10 cellular contexts compared by ENCODE assay signal in the genomic region with DNA sequence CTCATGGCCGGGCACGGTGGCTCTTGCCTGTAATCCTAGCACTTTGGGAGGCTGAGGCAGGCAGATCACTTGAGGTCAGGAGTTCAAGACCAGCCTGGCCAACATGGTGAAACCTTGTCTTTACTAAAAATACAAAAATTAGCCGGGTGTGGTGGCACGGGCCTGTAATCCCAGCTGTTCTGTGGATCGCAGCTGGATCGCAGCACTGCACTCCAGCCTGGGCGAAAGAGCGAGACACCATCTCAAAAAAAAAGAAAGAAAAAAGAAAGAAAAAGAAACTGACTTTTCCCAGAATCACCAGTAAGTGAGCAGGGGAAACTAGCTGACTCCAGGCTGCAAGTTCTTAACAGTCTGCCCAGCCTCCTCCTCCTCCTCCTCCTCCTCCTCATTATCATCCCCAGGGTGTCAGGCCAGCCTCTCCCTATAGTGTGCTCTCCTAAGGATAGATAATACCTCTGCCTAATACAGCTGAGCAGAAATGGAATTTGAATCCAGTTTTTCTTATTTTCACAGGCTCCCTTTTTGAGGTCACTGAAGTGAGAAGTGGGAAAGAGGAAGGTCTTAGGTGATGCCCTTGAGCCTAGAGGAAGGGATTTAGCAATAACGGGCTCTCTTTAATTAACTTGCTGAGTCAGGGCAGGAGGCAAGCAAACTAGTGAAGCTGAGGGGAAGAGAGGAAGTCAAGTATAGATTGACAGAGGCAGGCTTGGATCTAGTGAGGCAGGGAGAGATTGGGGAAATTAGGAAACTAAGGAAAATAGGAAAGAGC. TPM values are rescaled to one million over a fixed set of nuclear protein-coding genes. Genes with fewer than 3 reads are reported as not detected.
DNase-seq lines count a peak whose midpoint lies in the region; FAIRE-seq and TF ChIP-seq lines count a peak whose summit lies in the region.
"Had no signal": no experiment of that assay in that cellular context is flagged by ENCODE, and none has a peak within 500 bp of the region (broad histone marks: within the 10 kb centered on the region; RNA-seq: fewer than 3 reads in every experiment).

No MANE protein-coding gene starts in this region.

- H4K8ac ChIP-seq in mesendoderm (ENCODE audit: low read depth, low read length): no peak overlapping the region

- POLR2A ChIA-PET in CD8-positive, alpha-beta memory T cell (lab: Charles Lee): no interaction called here

- TF ChIP-seq POLR2A in NB4 (IDR thresholded peaks at IDR 0.05; ENCODE audit: extremely low read depth, insufficient read length): no peak

- no peaks in the 10 kb centered on the region for H3K4me1 Mint-ChIP-seq in CD8-positive, alpha-beta memory T cell

- no peak for DNase-seq in CD8-positive, alpha-beta memory T cell
- DNase-seq in NB4 (ENCODE audit: low read depth) (peak; percentile 92), choroid plexus epithelial cell (ENCODE audit: low read depth) (peak; percentile 6), mesendoderm (peak; percentile 47), HTR-8/SVneo (ENCODE audit: insufficient read length, low spot score) (no peak), RCC 7860 (ENCODE audit: low spot score) (no peak), NCI-H748 (lab: John Stamatoyannopoulos, UW; ENCODE audit: unreplicated experiment) (no peak), SHP77 (lab: John Stamatoyannopoulos, UW) (no peak)
- DNase-seq: NCI-H1436 treated with DMSO at 0.1 percent for 48 hours had no signal

- no peaks in the 10 kb centered on the region for H3K79me1 ChIP-seq in mesendoderm (ENCODE audit: low read length)

- H3K27me3 ChIP-seq in CD8-positive, alpha-beta memory T cell (ENCODE audit: insufficient read depth, low read length, poor library complexity, severe bottlenecking): no peaks in the 10 kb centered on the region
- no peaks in the 10 kb centered on the region for H3K27me3 ChIP-seq in mesendoderm (ENCODE audit: insufficient read depth, low read length, poor library complexity)

- no peak overlapping the region for H3K18ac ChIP-seq in mesendoderm (ENCODE audit: low read length)

- no peak for TF ChIP-seq CTCF in NB4 (IDR thresholded peaks at IDR 0.05; ENCODE audit: low read depth, low read length)
- no peak for TF ChIP-seq CTCF in choroid plexus epithelial cell (conservative IDR thresholded peaks at IDR 0.05; ENCODE audit: low read depth, low read length)

- H3K56ac ChIP-seq in mesendoderm (ENCODE audit: low read length): peak overlapping the region; percentile 68

- H2AK5ac ChIP-seq in mesendoderm (ENCODE audit: low read length): no peak overlapping the region

- no peak overlapping the region for H3K9ac ChIP-seq in mesendoderm (ENCODE audit: low read length)

- no peaks in the 10 kb centered on the region for H3K9me3 ChIP-seq in CD8-positive, alpha-beta memory T cell (ENCODE audit: low read length)

- H3K4me2 ChIP-seq in mesendoderm (ENCODE audit: low read length): no peak overlapping the region

- no peaks in the 10 kb centered on the region for H3K36me3 ChIP-seq in CD8-positive, alpha-beta memory T cell (ENCODE audit: insufficient read depth, low read length)
- H3K36me3 ChIP-seq in mesendoderm (ENCODE audit: control insufficient read depth, insufficient read depth, low read length): no peaks in the 10 kb centered on the region

- H3K4ac ChIP-seq in mesendoderm (ENCODE audit: low read depth, low read length): no peak overlapping the region

- no peak overlapping the region for H2BK15ac ChIP-seq in mesendoderm (replicated peaks; ENCODE audit: low read depth)

- no peak for FAIRE-seq in HTR-8/SVneo (lab: Jason Lieb, UNC)
- FAIRE-seq in RCC 7860 (lab: Jason Lieb, UNC): no peak
- FAIRE-seq: bronchial epithelial cell had no signal

- WGBS in mesendoderm (ENCODE audit: extremely low coverage, insufficient coverage, low lambda C conversion rate): no CpG with 5 or more reads among the region's 9 CpGs

- no peak overlapping the region for H3K23ac ChIP-seq in mesendoderm (ENCODE audit: low read length)

- CTCF ChIA-PET in CD8-positive, alpha-beta memory T cell (lab: Charles Lee): no interaction called here

- no peaks in the 10 kb centered on the region for H3K4me1 ChIP-seq in CD8-positive, alpha-beta memory T cell (ENCODE audit: insufficient read depth, low read length)
- no peaks in the 10 kb centered on the region for H3K4me1 ChIP-seq in mesendoderm (ENCODE audit: control insufficient read depth, low read depth, low read length)

- H4K5ac ChIP-seq in mesendoderm (ENCODE audit: low read length): no peak overlapping the region

- no peaks in the 10 kb centered on the region for H3K36me3 Mint-ChIP-seq in CD8-positive, alpha-beta memory T cell

- no peaks in the 10 kb centered on the region for H3K9me3 Mint-ChIP-seq in CD8-positive, alpha-beta memory T cell

- no peak overlapping the region for H2BK120ac ChIP-seq in mesendoderm (ENCODE audit: low read depth, low read length)

- H3K79me2 ChIP-seq in mesendoderm (ENCODE audit: control insufficient read depth, insufficient read depth, low read length): no peaks in the 10 kb centered on the region

- H3K4me3 ChIP-seq in CD8-positive, alpha-beta memory T cell (ENCODE audit: low read length): no peak overlapping the region
- H3K4me3 ChIP-seq in NB4 (ENCODE audit: low read depth, low read length): peak overlapping the region; percentile 7
- no peak overlapping the region for H3K4me3 ChIP-seq in choroid plexus epithelial cell (ENCODE audit: low read depth, low read length)
- H3K4me3 ChIP-seq in mesendoderm (ENCODE audit: low read length): no peak overlapping the region

- no peak overlapping the region for H3K4me3 Mint-ChIP-seq in CD8-positive, alpha-beta memory T cell

- no peak overlapping the region for H2BK5ac ChIP-seq in mesendoderm (ENCODE audit: low read length)

- peaks cover 0 to 1% of the 10 kb centered on the region in 2 donors for H3K27me3 Mint-ChIP-seq in CD8-positive, alpha-beta memory T cell

- peak overlapping the region; percentile 47 for H3K27ac ChIP-seq in CD8-positive, alpha-beta memory T cell (ENCODE audit: low read depth, low read length)
- H3K27ac ChIP-seq in mesendoderm (ENCODE audit: low read depth, low read length): no peak overlapping the region

- peak overlapping the region in 1 of 8 donors; percentile 29 for H3K27ac Mint-ChIP-seq in CD8-positive, alpha-beta memory T cell

RNA-seq across cellular contexts. Expression of a gene that starts 11.8 kb away (rescaled TPM):
- 10 to 100 TPM; 26.6 to 27.4 TPM for total RNA-seq in CD8-positive, alpha-beta memory T cell
- polyA plus RNA-seq in CD8-positive, alpha-beta memory T cell: 32.5 TPM
- 25.3 TPM for polyA plus RNA-seq in mesendoderm (2013, experiment 1 of 2)
- 27.1 TPM for polyA plus RNA-seq in mesendoderm (2013, experiment 2 of 2)

Comparison
In these comparisons a context has a peak if more than half of its experiments do, and no peak if none do; other contexts are left out.
1. DNase-seq: peak in NB4 (single experiment), choroid plexus epithelial cell (single experiment) and mesendoderm (single experiment); none in CD8-positive, alpha-beta memory T cell (0 of 5), HTR-8/SVneo (single experiment), RCC 7860 (single experiment), NCI-H748 (single experiment) and SHP77 (0 of 2).